Comparison of ENCODE assay signal across 10 cellular contexts in the genomic region with DNA sequence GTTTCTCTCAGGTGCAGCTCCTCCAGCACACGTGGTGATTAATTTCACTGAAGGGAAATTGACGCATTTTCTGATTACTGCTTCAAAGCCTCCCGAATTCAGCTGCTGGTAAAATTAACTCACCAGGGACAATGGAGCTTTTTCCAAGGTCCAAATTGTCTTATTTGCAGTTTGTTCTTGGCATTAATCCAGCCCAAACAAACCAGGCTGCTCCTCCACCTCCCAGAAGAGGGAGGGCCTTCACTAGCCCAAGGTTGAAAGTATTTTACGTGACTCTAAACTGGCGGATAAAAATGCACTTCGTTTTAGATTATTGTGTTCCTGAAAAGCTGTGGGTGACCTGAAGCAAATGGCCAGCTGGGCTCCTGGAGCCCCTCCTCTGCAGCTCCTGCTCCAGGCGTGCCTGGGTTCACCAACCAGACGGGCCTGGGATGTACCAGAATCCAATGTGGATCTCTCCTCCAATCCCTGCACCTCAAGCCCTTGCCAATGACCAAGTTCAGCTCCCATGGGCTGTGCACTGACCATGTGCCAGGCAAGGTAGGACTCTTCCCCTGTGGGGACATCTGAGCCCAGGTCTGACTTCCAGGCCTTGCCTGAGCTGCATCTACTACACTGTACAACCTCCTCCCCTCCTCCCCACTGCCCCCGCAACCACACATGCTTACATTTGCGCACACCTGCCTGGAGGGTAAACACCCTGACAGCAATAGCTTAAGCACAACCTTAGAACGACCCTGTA.
DNase-seq lines count a peak whose midpoint lies in the region; ATAC-seq and TF ChIP-seq lines count a peak whose summit lies in the region.
"Had no signal": no experiment of that assay in that cellular context is flagged by ENCODE, and none has a peak within 500 bp of the region (broad histone marks: within the 10 kb centered on the region; RNA-seq: fewer than 3 reads in every experiment).

No MANE protein-coding gene starts in this region.

- TF ChIP-seq POLR2A in GM18505 (IDR thresholded peaks at IDR 0.05; ENCODE audit: borderline replicate concordance, extremely low read depth, insufficient read depth, insufficient read length) = no peak

- no peak for ATAC-seq in GM18505 (IDR thresholded peaks at IDR 0.05; ENCODE audit: unreplicated experiment)

- intact Hi-C loops in posterior vena cava (cut with DNase I) = no loop called here

- DNase-seq in HT-29 (ENCODE audit: low spot score) (peak; percentile 36), NCI-H2196 treated with DMSO at 0.1 percent for 48 hours (lab: John Stamatoyannopoulos, UW; ENCODE audit: unreplicated experiment) (peak; percentile 49), dermis blood vessel endothelial cell (peak; percentile 87), posterior vena cava (ENCODE audit: low spot score) (peak; percentile 53), AG08395 (ENCODE audit: low spot score) (no peak), LoVo (ENCODE audit: low spot score) (no peak)
- no peak for DNase-seq in effector CD8-positive, alpha-beta T cell (lab: John Stamatoyannopoulos, UW)
- DNase-seq: activated T-cell treated with anti-CD3 and anti-CD28 coated beads, Interleukin-2, amount 50 U/mL, for 24 hours; SW 1271 had no signal

Comparison
In these comparisons a context has a peak if more than half of its experiments do, and no peak if none do; other contexts are left out.
1. DNase-seq: peak in HT-29 (single experiment), NCI-H2196 treated with DMSO at 0.1 percent for 48 hours (single experiment), dermis blood vessel endothelial cell (single experiment) and posterior vena cava (single experiment); none in effector CD8-positive, alpha-beta T cell (single experiment), AG08395 (single experiment) and LoVo (single experiment).